18 cellular contexts compared by ENCODE assay signal in genomic region chr2:168757223-168757622, GRCh38. TPM values are rescaled to one million over a fixed set of nuclear protein-coding genes. Genes with fewer than 3 reads are reported as not detected.
DNase-seq lines count a peak whose midpoint lies in the region; ATAC-seq and TF ChIP-seq lines count a peak whose summit lies in the region.
"Had no signal": no experiment of that assay in that cellular context is flagged by ENCODE, and none has a peak within 500 bp of the region (broad histone marks: within the 10 kb centered on the region; RNA-seq: fewer than 3 reads in every experiment).

No MANE protein-coding gene starts in this region.

- H3K27me3 ChIP-seq in CD4-positive, alpha-beta T cell (ENCODE audit: control insufficient read depth, insufficient read depth, low read length), result no peaks in the 10 kb centered on the region
- no peaks in the 10 kb centered on the region for H3K27me3 ChIP-seq in effector memory CD4-positive, alpha-beta T cell (replicated peaks; ENCODE audit: control insufficient read depth, insufficient read depth, low read length, poor library complexity, severe bottlenecking)
- H3K27me3 ChIP-seq in H7 (ENCODE audit: control insufficient read depth, insufficient read depth, low read length), result no peaks in the 10 kb centered on the region
- H3K27me3 ChIP-seq: left lung had no signal

- no peaks in the 10 kb centered on the region for H3K27me3 Mint-ChIP-seq in CD4-positive, alpha-beta T cell
- no peaks in the 10 kb centered on the region for H3K27me3 Mint-ChIP-seq in activated CD8-positive, alpha-beta T cell treated with anti-CD3 and anti-CD28 coated beads, Interleukin-2, amount 10 ng/mL, durations not matched to agents 7 days and 5 days (ENCODE audit: low read depth)
- H3K27me3 Mint-ChIP-seq: B cell had no signal

- peaks cover 69% of the 10 kb centered on the region for H3K4me1 Mint-ChIP-seq in CD4-positive, alpha-beta T cell (ENCODE audit: low read depth)
- peaks cover 30% of the 10 kb centered on the region for H3K4me1 Mint-ChIP-seq in activated CD8-positive, alpha-beta T cell treated with anti-CD3 and anti-CD28 coated beads, Interleukin-2, amount 10 ng/mL, durations not matched to agents 7 days and 5 days (ENCODE audit: low read depth)

- H3K4me3 ChIP-seq in effector memory CD4-positive, alpha-beta T cell (ENCODE audit: insufficient read depth, low read depth, low read length, poor library complexity, severe bottlenecking), result no peak overlapping the region
- H3K4me3 ChIP-seq in H7 (ENCODE audit: insufficient read depth, low read depth, low read length), result no peak overlapping the region
- H3K4me3 ChIP-seq: left lung, psoas muscle had no signal

- CTCF ChIA-PET in CD4-positive, alpha-beta T cell (lab: Charles Lee), result no interaction called here
- CTCF ChIA-PET in activated CD8-positive, alpha-beta T cell treated with anti-CD3 and anti-CD28 coated beads, Interleukin-2, amount 10 ng/mL, durations not matched to agents 7 days and 5 days (lab: Charles Lee), result interaction anchor here (0.9 to 4.2 kb wide), 4 partner anchors 17 to 410 kb away, joined by 3 to 20 read pairs (median 4); no protein-coding TSS in a partner anchor

- H3K27ac ChIP-seq in CD4-positive, alpha-beta T cell (ENCODE audit: low read depth, low read length), result no peak overlapping the region
- H3K27ac ChIP-seq in effector memory CD4-positive, alpha-beta T cell (ENCODE audit: insufficient read depth, low read length, poor library complexity, severe bottlenecking), result no peak overlapping the region
- H3K27ac ChIP-seq: psoas muscle had no signal

- no peaks in the 10 kb centered on the region for H3K9me3 ChIP-seq in CD4-positive, alpha-beta T cell (ENCODE audit: control insufficient read depth, low read length)
- no peaks in the 10 kb centered on the region for H3K9me3 ChIP-seq in effector memory CD4-positive, alpha-beta T cell (ENCODE audit: control insufficient read depth, low read length)
- H3K9me3 ChIP-seq: left lung, psoas muscle had no signal

- no peak for DNase-seq in CD4-positive, alpha-beta T cell
- DNase-seq in Kasumi-1 (lab: John Stamatoyannopoulos, UW), result peak; percentile 58 to 74
- DNase-seq in activated CD8-positive, alpha-beta T cell treated with anti-CD3 and anti-CD28 coated beads, Interleukin-2, amount 10 ng/mL, durations not matched to agents 7 days and 5 days, result no peak
- peak; percentile 3 to 84 for DNase-seq in lung microvascular endothelial cell (ENCODE audit: low read depth in 2 of 2)
- DNase-seq in effector memory CD4-positive, alpha-beta T cell, result no peak
- DNase-seq in NCI-H187 (lab: John Stamatoyannopoulos, UW), result no peak
- no peak for DNase-seq in H7
- DNase-seq in GOT3 (lab: John Stamatoyannopoulos, UW), result no peak
- DNase-seq: activated CD4-positive, CD25-positive, alpha-beta regulatory T cell treated with anti-CD3 and anti-CD28 coated beads, Interleukin-2, amount 50 U/mL, for 72 hours; activated CD8-positive, alpha-beta memory T cell treated with anti-CD3 and anti-CD28 coated beads, Interleukin-2, amount 50 U/mL, for 4 hours; DMS79; left lung; psoas muscle; stimulated activated naive CD4-positive, alpha-beta T cell treated with Interleukin-2 at 50 U/mL for 16 hours; T-helper 1 cell; trophoblast cell had no signal

- H3K4me1 ChIP-seq in effector memory CD4-positive, alpha-beta T cell (ENCODE audit: control insufficient read depth, insufficient read depth, low read length, poor library complexity, severe bottlenecking), result peaks cover 38% of the 10 kb centered on the region

- no peaks in the 10 kb centered on the region for H3K36me3 ChIP-seq in effector memory CD4-positive, alpha-beta T cell (ENCODE audit: control insufficient read depth, insufficient read depth, low read length)
- H3K36me3 ChIP-seq in H7 (replicated peaks; ENCODE audit: control insufficient read depth, insufficient read depth, low read length), result no peaks in the 10 kb centered on the region
- H3K36me3 ChIP-seq: left lung had no signal

- ATAC-seq in CD4-positive, alpha-beta T cell (ENCODE audit: poor library complexity), result no peak
- no peak for ATAC-seq in activated CD8-positive, alpha-beta T cell treated with anti-CD3 and anti-CD28 coated beads, Interleukin-2, amount 10 ng/mL, durations not matched to agents 7 days and 5 days
- ATAC-seq: activated naive CD4-positive, alpha-beta T cell treated with anti-CD3 and anti-CD28 coated beads, Interleukin-2, amount 50 U/mL, for 72 hours; left lung; psoas muscle had no signal

- H3K36me3 Mint-ChIP-seq in CD4-positive, alpha-beta T cell (ENCODE audit: low read depth), result peaks cover 7% of the 10 kb centered on the region
- peaks cover 7% of the 10 kb centered on the region for H3K36me3 Mint-ChIP-seq in activated CD8-positive, alpha-beta T cell treated with anti-CD3 and anti-CD28 coated beads, Interleukin-2, amount 10 ng/mL, durations not matched to agents 7 days and 5 days (ENCODE audit: low read depth)
- H3K36me3 Mint-ChIP-seq: activated naive CD4-positive, alpha-beta T cell treated with anti-CD3 and anti-CD28 coated beads, Interleukin-2, amount 50 U/mL, for 72 hours had no signal

- intact Hi-C loops in CD4-positive, alpha-beta T cell (cut with DNase I, micrococcal nuclease), result loop anchor here (5.0 to 10.0 kb wide), 3 partner anchors 50 to 620 kb away; partner anchors contain the start of gene CERS6 (in 2 of the 2)

- TF ChIP-seq CTCF in CD4-positive, alpha-beta T cell (IDR thresholded peaks at IDR 0.05), result no peak

- peak overlapping the region; percentile 10 for H3K27ac Mint-ChIP-seq in CD4-positive, alpha-beta T cell
- H3K27ac Mint-ChIP-seq in activated CD8-positive, alpha-beta T cell treated with anti-CD3 and anti-CD28 coated beads, Interleukin-2, amount 10 ng/mL, durations not matched to agents 7 days and 5 days, result peak overlapping the region; percentile 17
- H3K27ac Mint-ChIP-seq: B cell had no signal

- POLR2A ChIA-PET in CD4-positive, alpha-beta T cell (lab: Charles Lee), result no interaction called here
- POLR2A ChIA-PET in activated CD8-positive, alpha-beta T cell treated with anti-CD3 and anti-CD28 coated beads, Interleukin-2, amount 10 ng/mL, durations not matched to agents 7 days and 5 days (lab: Charles Lee), result no interaction called here

- H3K9me3 Mint-ChIP-seq in CD4-positive, alpha-beta T cell, result no peaks in the 10 kb centered on the region
- no peaks in the 10 kb centered on the region for H3K9me3 Mint-ChIP-seq in activated CD8-positive, alpha-beta T cell treated with anti-CD3 and anti-CD28 coated beads, Interleukin-2, amount 10 ng/mL, durations not matched to agents 7 days and 5 days (ENCODE audit: insufficient read depth)
- H3K9me3 Mint-ChIP-seq: activated naive CD4-positive, alpha-beta T cell treated with anti-CD3 and anti-CD28 coated beads, Interleukin-2, amount 50 U/mL, for 72 hours had no signal

- H3K4me3 Mint-ChIP-seq in CD4-positive, alpha-beta T cell, result peak overlapping the region; percentile 23
- H3K4me3 Mint-ChIP-seq in activated CD8-positive, alpha-beta T cell treated with anti-CD3 and anti-CD28 coated beads, Interleukin-2, amount 10 ng/mL, durations not matched to agents 7 days and 5 days, result no peak overlapping the region
- H3K4me3 Mint-ChIP-seq: B cell had no signal

RNA-seq across cellular contexts. Expression of gene NOSTRIN, which starts 45.2 kb away (rescaled TPM):
- 1 to 10 TPM in 1 of 2 experiments, under 1 TPM in 1; 0.92 to 1.0 TPM for total RNA-seq in CD4-positive, alpha-beta T cell
- total RNA-seq in activated CD8-positive, alpha-beta T cell treated with anti-CD3 and anti-CD28 coated beads, Interleukin-2, amount 10 ng/mL, durations not matched to agents 7 days and 5 days, result not detected
- 0.40 and 1.1 TPM in 2 replicates for total RNA-seq in lung microvascular endothelial cell
- not detected in 2 replicates for total RNA-seq in H7 (2014; rRNA removed; shearing (Covaris generic))
- total RNA-seq: activated naive CD4-positive, alpha-beta T cell treated with anti-CD3 and anti-CD28 coated beads, Interleukin-2, amount 50 U/mL, for 72 hours; B cell had no signal

Comparison
In these comparisons a context has a peak if more than half of its experiments do, and no peak if none do; other contexts are left out.
1. DNase-seq: peak in Kasumi-1 (2 of 2) and lung microvascular endothelial cell (2 of 2); none in CD4-positive, alpha-beta T cell (0 of 10), activated CD8-positive, alpha-beta T cell treated with anti-CD3 and anti-CD28 coated beads, Interleukin-2, amount 10 ng/mL, durations not matched to agents 7 days and 5 days (single experiment), effector memory CD4-positive, alpha-beta T cell (0 of 3), NCI-H187 (0 of 2), H7 (single experiment) and GOT3 (single experiment).